In genomic region chr11:78711732-78712131, GRCh38 we compare ENCODE assay signal across 9 cellular contexts.
"Had no signal": no experiment of that assay in that cellular context is flagged by ENCODE, and none has a peak within 500 bp of the region (broad histone marks: within the 10 kb centered on the region; RNA-seq: fewer than 3 reads in every experiment).

No MANE protein-coding gene starts in this region.

- FAIRE-seq: HTR-8/SVneo had no signal

- H3K9me3 ChIP-seq: HAP-1 had no signal

- H3K4me3 ChIP-seq: GM23338, HAP-1 had no signal

- H3K4me2 ChIP-seq: GM23338, KMS-11 had no signal

- H3K4me1 ChIP-seq: HAP-1 had no signal

- H3K27ac ChIP-seq: KMS-11 had no signal

- H3K9ac ChIP-seq: KMS-11 had no signal

- ATAC-seq: GM23338, HCT116 had no signal

- H2AFZ ChIP-seq: GM23338 had no signal

- H3K36me3 ChIP-seq: HAP-1 had no signal

- DNase-seq: H7, HFFc6, Karpas-422, KBM-7 had no signal
